In genomic region chr21:36626791-36627190, GRCh38 we compare ENCODE assay signal across 19 cellular contexts.
"Had no signal": no experiment of that assay in that cellular context is flagged by ENCODE, and none has a peak within 500 bp of the region (broad histone marks: within the 10 kb centered on the region; RNA-seq: fewer than 3 reads in every experiment).

No MANE protein-coding gene starts in this region.

- DNase-seq: activated CD4-positive, alpha-beta T cell treated with anti-CD3 and anti-CD28 coated beads, Interleukin-2, amount 50 U/mL, for 1 hour; activated CD8-positive, alpha-beta memory T cell treated with anti-CD3 and anti-CD28 coated beads, Interleukin-2, amount 50 U/mL, for 48 hours; activated naive CD4-positive, alpha-beta T cell treated with anti-CD3 and anti-CD28 coated beads for 36 hours; activated naive CD8-positive, alpha-beta T cell treated with anti-CD3 and anti-CD28 coated beads, Interleukin-2, amount 10 ng/mL, durations not matched to agents 7 days and 5 days; activated T-cell treated with anti-CD3 and anti-CD28 coated beads, Interleukin-2, amount 50 U/mL, for 4 hours; amniotic stem cell; cortex of kidney; endodermal cell; hypothalamus; left ventricle myocardium superior; midbrain; right cardiac atrium; stimulated activated CD4-positive, alpha-beta T cell treated with anti-CD3 and anti-CD28 coated beads, Interleukin-1b, Interleukin-23, amount 100 ng/mL, for 48 hours had no signal

- H3K36me3 Mint-ChIP-seq: activated naive CD8-positive, alpha-beta T cell treated with anti-CD3 and anti-CD28 coated beads, Interleukin-2, amount 10 ng/mL, durations not matched to agents 7 days and 5 days had no signal

- H3K36me3 ChIP-seq: gastroesophageal sphincter, vagina had no signal

- H3K4me3 ChIP-seq: gastroesophageal sphincter, vagina had no signal

- H3K27ac Mint-ChIP-seq: activated naive CD4-positive, alpha-beta T cell treated with anti-CD3 and anti-CD28 coated beads for 36 hours; activated naive CD8-positive, alpha-beta T cell treated with anti-CD3 and anti-CD28 coated beads, Interleukin-2, amount 10 ng/mL, durations not matched to agents 7 days and 5 days; endodermal cell had no signal

- H3K4me1 Mint-ChIP-seq: activated naive CD8-positive, alpha-beta T cell treated with anti-CD3 and anti-CD28 coated beads, Interleukin-2, amount 10 ng/mL, durations not matched to agents 7 days and 5 days; endodermal cell had no signal

- ATAC-seq: activated CD4-positive, CD25-positive, alpha-beta regulatory T cell treated with anti-CD3 and anti-CD28 coated beads, Interleukin-2, amount 50 U/mL, for 24 hours; activated T-cell treated with anti-CD3 and anti-CD28 coated beads, Interleukin-2, amount 50 U/mL, for 4 hours; gastroesophageal sphincter; left ventricle myocardium superior; right cardiac atrium had no signal

- H3K27me3 ChIP-seq: vagina had no signal

- H3K27ac ChIP-seq: gastroesophageal sphincter, parathyroid adenoma, vagina, VCaP had no signal

- H3K4me3 Mint-ChIP-seq: activated naive CD4-positive, alpha-beta T cell treated with anti-CD3 and anti-CD28 coated beads for 36 hours; activated naive CD8-positive, alpha-beta T cell treated with anti-CD3 and anti-CD28 coated beads, Interleukin-2, amount 10 ng/mL, durations not matched to agents 7 days and 5 days; activated T-cell treated with anti-CD3 and anti-CD28 coated beads, Interleukin-2, amount 50 U/mL, for 4 hours; endodermal cell; nephron had no signal

- H3K9me3 ChIP-seq: gastroesophageal sphincter, vagina had no signal

- H3K4me1 ChIP-seq: gastroesophageal sphincter, parathyroid adenoma, vagina had no signal

- H3K9me3 Mint-ChIP-seq: activated naive CD4-positive, alpha-beta T cell treated with anti-CD3 and anti-CD28 coated beads for 36 hours had no signal

- H3K27me3 Mint-ChIP-seq: activated naive CD8-positive, alpha-beta T cell treated with anti-CD3 and anti-CD28 coated beads, Interleukin-2, amount 10 ng/mL, durations not matched to agents 7 days and 5 days had no signal
